ENCODE assay signal across 1 cellular context in genomic region chr6:132464538-132465256, GRCh38.
TF ChIP-seq lines count a peak whose summit lies in the region.

No MANE protein-coding gene starts in this region.

TF ChIP-seq in IMR-90, 13 proteins besides CTCF, POLR2A, EP300 and RAD21:
- no peak for TF ChIP-seq FOS (IDR thresholded peaks at IDR 0.05; ENCODE audit: low read depth, low read length)
- TF ChIP-seq NFE2L2 (IDR thresholded peaks at IDR 0.05; ENCODE audit: low read depth, low read length), result no peak
- TF ChIP-seq RFX5 (IDR thresholded peaks at IDR 0.05; ENCODE audit: low read depth, low read length), result no peak
- no peak for TF ChIP-seq CEBPB (IDR thresholded peaks at IDR 0.05; ENCODE audit: low read depth, low read length)
- no peak for TF ChIP-seq MAZ (IDR thresholded peaks at IDR 0.05; ENCODE audit: borderline replicate concordance, low read depth, low read length)
- TF ChIP-seq CHD1 (IDR thresholded peaks at IDR 0.05; ENCODE audit: low read depth, low read length), result no peak
